8 cellular contexts compared by ENCODE assay signal in the genomic region with DNA sequence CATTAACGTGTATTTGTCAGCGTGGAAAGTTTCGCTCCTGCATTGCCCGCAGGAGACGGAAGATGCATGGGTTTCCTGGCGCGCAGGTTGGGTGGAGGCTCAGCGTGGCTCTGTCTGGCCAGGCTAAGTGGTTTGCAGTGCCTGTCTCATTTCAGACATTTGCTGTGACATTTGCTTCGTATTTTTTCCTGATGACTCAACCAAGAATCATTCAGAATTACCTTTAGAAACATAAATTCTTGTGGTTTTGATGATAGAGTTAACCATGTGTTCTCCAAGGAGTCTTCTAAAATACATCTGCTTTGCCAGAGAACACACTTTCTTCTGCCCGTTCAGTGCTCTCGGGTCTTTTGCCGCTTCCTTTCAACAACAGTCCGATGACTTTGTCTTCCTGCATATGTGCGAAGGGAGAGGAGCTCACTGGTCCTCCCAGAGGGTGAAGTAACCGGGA.
A peak's percentile ranks its signal among the peaks of the same experiment; 100 is the strongest.
DNase-seq lines count a peak whose midpoint lies in the region; ATAC-seq lines count a peak whose summit lies in the region.

No MANE protein-coding gene starts in this region.

- peaks cover 4% of the 10 kb centered on the region for H3K79me2 ChIP-seq in trophoblast cell (ENCODE audit: control insufficient read depth, insufficient read depth, low read length, poor library complexity)

- peaks cover 83% of the 10 kb centered on the region for H3K4me1 Mint-ChIP-seq in activated naive CD4-positive, alpha-beta T cell treated with anti-CD3 and anti-CD28 coated beads, Interleukin-2, amount 50 U/mL, for 24 hours

- DNase-seq in DMS53 treated with DMSO at 0.1 percent for 48 hours (lab: John Stamatoyannopoulos, UW; ENCODE audit: unreplicated experiment) (peak; percentile 25), SJSA1 (ENCODE audit: low read depth in 1 of 2, low spot score in 2 of 2) (peak; percentile 80 to 92), trophoblast cell (peak; percentile 36 to 68), middle frontal gyrus (ENCODE audit: extremely low spot score, low spot score) (no peak), Kasumi-1 (lab: John Stamatoyannopoulos, UW) (no peak), SKM-1 (lab: John Stamatoyannopoulos, UW; ENCODE audit: unreplicated experiment) (no peak)

- no peak overlapping the region for H3K23ac ChIP-seq in trophoblast cell (ENCODE audit: low read length)

- peak overlapping the region; percentile 76 for H3K4me3 Mint-ChIP-seq in activated naive CD4-positive, alpha-beta T cell treated with anti-CD3 and anti-CD28 coated beads, Interleukin-2, amount 50 U/mL, for 24 hours

- H2BK120ac ChIP-seq in trophoblast cell (ENCODE audit: insufficient read depth, low read length, poor library complexity), result peak overlapping the region; percentile 100

- H3K9me3 ChIP-seq in SJSA1 (replicated peaks) (no peaks in the 10 kb centered on the region), trophoblast cell (ENCODE audit: insufficient read depth, low read depth, low read length) (no peaks in the 10 kb centered on the region)

- no peak overlapping the region for H3K9ac ChIP-seq in trophoblast cell (ENCODE audit: low read length)

- H3K27me3 Mint-ChIP-seq in activated naive CD4-positive, alpha-beta T cell treated with anti-CD3 and anti-CD28 coated beads, Interleukin-2, amount 50 U/mL, for 24 hours, result no peaks in the 10 kb centered on the region

- peak overlapping the region; percentile 95 for H2BK5ac ChIP-seq in trophoblast cell (ENCODE audit: low read depth, low read length, poor library complexity)

- H3K27ac ChIP-seq in SJSA1 (peak overlapping the region; percentile 69), trophoblast cell (ENCODE audit: low read depth, low read length) (peak overlapping the region; percentile 80)

- no peaks in the 10 kb centered on the region for H3K9me3 Mint-ChIP-seq in activated naive CD4-positive, alpha-beta T cell treated with anti-CD3 and anti-CD28 coated beads, Interleukin-2, amount 50 U/mL, for 24 hours

- peak overlapping the region; percentile 96 for H3K27ac Mint-ChIP-seq in activated naive CD4-positive, alpha-beta T cell treated with anti-CD3 and anti-CD28 coated beads, Interleukin-2, amount 50 U/mL, for 24 hours

- H4K91ac ChIP-seq in trophoblast cell (ENCODE audit: low read depth, low read length), result peak overlapping the region; percentile 98

- no peak overlapping the region for H4K12ac ChIP-seq in trophoblast cell (ENCODE audit: low read depth, low read length)

- H3K36me3 Mint-ChIP-seq in activated naive CD4-positive, alpha-beta T cell treated with anti-CD3 and anti-CD28 coated beads, Interleukin-2, amount 50 U/mL, for 24 hours, result peaks cover 21% of the 10 kb centered on the region

- H2AFZ ChIP-seq in trophoblast cell (ENCODE audit: insufficient read depth, low read length, poor library complexity), result no peak overlapping the region

- H3K4me3 ChIP-seq in SJSA1 (no peak overlapping the region), trophoblast cell (ENCODE audit: low read depth, low read length) (no peak overlapping the region)

- H3K4ac ChIP-seq in trophoblast cell (ENCODE audit: low read depth, low read length), result no peak overlapping the region

- H3K4me2 ChIP-seq in trophoblast cell (ENCODE audit: low read length), result no peak overlapping the region

- H3K18ac ChIP-seq in trophoblast cell (ENCODE audit: low read length), result peak overlapping the region; percentile 39

- no peak overlapping the region for H4K8ac ChIP-seq in trophoblast cell (ENCODE audit: low read depth, low read length)

- ATAC-seq in GM18498 (IDR thresholded peaks at IDR 0.05; ENCODE audit: unreplicated experiment), result no peak

- peaks cover 18% of the 10 kb centered on the region for H3K79me1 ChIP-seq in trophoblast cell (ENCODE audit: low read length)

- WGBS in trophoblast cell (ENCODE audit: extremely low coverage, insufficient coverage, insufficient read length), result no CpG with 5 or more reads among the region's 15 CpGs

- peak overlapping the region; percentile 100 for H2AK5ac ChIP-seq in trophoblast cell (ENCODE audit: low read length)

- H2BK12ac ChIP-seq in trophoblast cell (ENCODE audit: low read length), result peak overlapping the region; percentile 87

- H3K4me1 ChIP-seq in SJSA1 (replicated peaks), result peaks cover 43% of the 10 kb centered on the region
- peaks cover 24 to 29% of the 10 kb centered on the region in 2 experiments for H3K4me1 ChIP-seq in trophoblast cell (ENCODE audit: control insufficient read depth in 1 of 2, insufficient read depth in 2 of 2, low read length in 2 of 2)

- H3K14ac ChIP-seq in trophoblast cell (ENCODE audit: low read length), result peak overlapping the region; percentile 99

- H3K27me3 ChIP-seq in SJSA1 (replicated peaks) (no peaks in the 10 kb centered on the region), trophoblast cell (ENCODE audit: insufficient read depth, low read length) (no peaks in the 10 kb centered on the region)

- H3K36me3 ChIP-seq in SJSA1, result 0 out of 2 replicates have a peak, but pooled peaks cover under 1% of the 10 kb centered on the region
- H3K36me3 ChIP-seq in trophoblast cell (ENCODE audit: control insufficient read depth in 1 of 2, insufficient read depth in 2 of 2, low read length in 2 of 2), result no peaks in the 10 kb centered on the region

Comparison
In these comparisons a context has a peak if more than half of its experiments do, and no peak if none do; other contexts are left out.
1. DNase-seq: peak in DMS53 treated with DMSO at 0.1 percent for 48 hours (single experiment), SJSA1 (2 of 2) and trophoblast cell (2 of 2); none in middle frontal gyrus (single experiment), Kasumi-1 (0 of 2) and SKM-1 (single experiment).